ENCODE assay signal across 9 cellular contexts in the genomic region with DNA sequence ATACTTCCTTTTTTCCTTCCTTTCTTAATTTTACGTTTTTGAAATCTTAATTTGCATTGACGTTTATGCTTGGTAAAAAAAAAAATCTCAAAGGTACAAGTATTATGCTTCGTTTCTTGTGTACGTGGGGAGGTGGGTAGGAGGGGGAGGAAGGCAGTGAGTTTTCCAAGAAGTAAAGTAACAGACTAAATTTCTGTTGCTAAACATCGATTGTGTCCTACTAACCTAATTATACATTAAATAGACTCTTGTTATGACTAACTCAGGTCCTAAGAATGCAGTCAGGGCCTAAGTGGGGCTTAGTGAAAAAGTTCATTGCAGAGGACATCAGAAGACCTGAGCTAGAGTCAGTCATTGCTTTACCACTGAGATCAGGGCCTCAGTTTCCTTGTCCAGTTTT. TPM values are rescaled to one million over a fixed set of nuclear protein-coding genes. Genes with fewer than 3 reads are reported as not detected.
DNase-seq lines count a peak whose midpoint lies in the region; ATAC-seq and TF ChIP-seq lines count a peak whose summit lies in the region.
"Had no signal": no experiment of that assay in that cellular context is flagged by ENCODE, and none has a peak within 500 bp of the region (broad histone marks: within the 10 kb centered on the region; RNA-seq: fewer than 3 reads in every experiment).

No MANE protein-coding gene starts in this region.

- in situ Hi-C loops in transverse colon (cut with MboI; ENCODE audit: low pct_ligation_motif_present in 1 of 4, low pct_unique_long_range_greater_than_20kb in 1 of 4, low sequenced_read_pairs in 3 of 4): loop anchor here in 1 of 4 donors (25.0 kb wide), 1 partner anchor 513 kb away; no protein-coding TSS in a partner anchor

- 46 to 59% methylated on average over 5 of the region's 5 CpGs for WGBS in transverse colon (ENCODE audit: low coverage in 1 of 2), 2 donors

- DNase-seq in Karpas-422: no peak
- DNase-seq in left lung: no peak
- no peak for DNase-seq in GM03348 (ENCODE audit: low spot score)
- DNase-seq in transverse colon: no peak
- DNase-seq in activated effector memory CD4-positive, alpha-beta T cell treated with anti-CD3 and anti-CD28 coated beads, Interleukin-2, amount 50 U/mL, for 16 hours: no peak
- DNase-seq: activated CD8-positive, alpha-beta memory T cell treated with anti-CD3 and anti-CD28 coated beads, Interleukin-2, amount 50 U/mL, for 48 hours had no signal

- peaks cover 76% of the 10 kb centered on the region for H3K4me1 ChIP-seq in Karpas-422 (ENCODE audit: low read length)
- peaks cover 32 to 88% of the 10 kb centered on the region in 2 donors for H3K4me1 ChIP-seq in left lung
- peaks cover 13 to 89% (median 32%) of the 10 kb centered on the region in 4 donors for H3K4me1 ChIP-seq in transverse colon

- ATAC-seq in GM18499 (IDR thresholded peaks at IDR 0.05; ENCODE audit: insufficient read depth, unreplicated experiment) (peak; percentile 43), GM21619 (IDR thresholded peaks at IDR 0.05; ENCODE audit: unreplicated experiment) (peak; percentile 40), left lung (peak; percentile 24), HG02798 (IDR thresholded peaks at IDR 0.05; ENCODE audit: poor library complexity, unreplicated experiment) (no peak)

- H3K9me3 ChIP-seq in Karpas-422 (ENCODE audit: low read length) (no peaks in the 10 kb centered on the region), left lung (no peaks in the 10 kb centered on the region), transverse colon (no peaks in the 10 kb centered on the region)

- no peaks in the 10 kb centered on the region for H3K9me2 ChIP-seq in Karpas-422 (replicated peaks; ENCODE audit: insufficient read depth, low read length)

- no peaks in the 10 kb centered on the region for H3K27me3 ChIP-seq in Karpas-422 (ENCODE audit: low read length)
- no peaks in the 10 kb centered on the region for H3K27me3 ChIP-seq in left lung
- no peaks in the 10 kb centered on the region for H3K27me3 ChIP-seq in transverse colon

- no peak for TF ChIP-seq EP300 in transverse colon (IDR thresholded peaks at IDR 0.05; ENCODE audit: low read depth)

- H3K9ac ChIP-seq in Karpas-422 (ENCODE audit: low read length): 0 out of 2 replicates have a peak overlapping the region, but pooled peaks have one; percentile 13

- H3K4me3 ChIP-seq in Karpas-422 (ENCODE audit: low read length) (peak overlapping the region; percentile 30; the same call in 1 of the 2 replicates), left lung (no peak overlapping the region), transverse colon (no peak overlapping the region)

- TF ChIP-seq CTCF in left lung (IDR thresholded peaks at IDR 0.05): no peak
- no peak for TF ChIP-seq CTCF in transverse colon (IDR thresholded peaks at IDR 0.05)

- intact Hi-C loops in left lung (cut with DNase I) (no loop called here), transverse colon (cut with DNase I; ENCODE audit: low total_unique reads) (no loop called here)

- no peak for TF ChIP-seq POLR2A in transverse colon (IDR thresholded peaks at IDR 0.05)

- H3K79me2 ChIP-seq in Karpas-422 (ENCODE audit: low read length): peaks cover 99% of the 10 kb centered on the region

- H3K36me3 ChIP-seq in Karpas-422 (ENCODE audit: insufficient read depth, low read length): no peaks in the 10 kb centered on the region
- no peaks in the 10 kb centered on the region for H3K36me3 ChIP-seq in left lung
- no peaks in the 10 kb centered on the region for H3K36me3 ChIP-seq in transverse colon

- H4K20me1 ChIP-seq in Karpas-422 (ENCODE audit: insufficient read depth, low read depth, low read length): no peaks in the 10 kb centered on the region

- no peak overlapping the region for H2AFZ ChIP-seq in Karpas-422 (ENCODE audit: low read length)

- peak overlapping the region; percentile 51 for H3K4me2 ChIP-seq in Karpas-422 (ENCODE audit: low read depth, low read length, poor library complexity, severe bottlenecking)

- H3K27ac ChIP-seq in Karpas-422 (ENCODE audit: low read length): peak overlapping the region; percentile 65
- H3K27ac ChIP-seq in left lung: peak overlapping the region in 1 of 2 donors; percentile 5
- no peak overlapping the region for H3K27ac ChIP-seq in transverse colon

RNA-seq across cellular contexts. Expression of gene NEK7, which starts 17.5 kb away (rescaled TPM):
- 36.7 and 133 TPM in 2 replicates for total RNA-seq in Karpas-422 (2014; rRNA removed; shearing (Covaris generic); ENCODE audit: low replicate concordance)
- total RNA-seq in left lung: 100 to 1,000 TPM in 1 of 2 donors, 10 to 100 TPM in 1; 82.6 to 102 TPM
- 10 to 100 TPM; 40.4 to 71.0 (median 57.6) TPM for total RNA-seq in transverse colon
